8 cellular contexts compared by ENCODE assay signal in genomic region chr14:35046048-35046750, GRCh38. TPM values are rescaled to one million over a fixed set of nuclear protein-coding genes. Genes with fewer than 3 reads are reported as not detected.
DNase-seq lines count a peak whose midpoint lies in the region; ATAC-seq and TF ChIP-seq lines count a peak whose summit lies in the region.

TSS of gene FAM177A1 (plus strand) at chr14:35046272. CDS start at chr14:35046464, 192 bp downstream.

- 0% methylated on average over 15 of the region's 77 CpGs for WGBS in suprapubic skin

- H3K9me3 Mint-ChIP-seq in activated naive CD4-positive, alpha-beta T cell treated with anti-CD3 and anti-CD28 coated beads, Interleukin-2, amount 50 U/mL, for 72 hours = no peaks in the 10 kb centered on the region

- H3K36me3 Mint-ChIP-seq in activated naive CD4-positive, alpha-beta T cell treated with anti-CD3 and anti-CD28 coated beads, Interleukin-2, amount 50 U/mL, for 72 hours = peaks cover 0 to 7% of the 10 kb centered on the region in 2 donors

- no peak for TF ChIP-seq EP300 in suprapubic skin (IDR thresholded peaks at IDR 0.05)

- H3K4me1 ChIP-seq in suprapubic skin = peaks cover 27% of the 10 kb centered on the region

- DNase-seq in NCI-H1105 (lab: John Stamatoyannopoulos, UW) (peak; percentile 97), SKM-1 (lab: John Stamatoyannopoulos, UW; ENCODE audit: unreplicated experiment) (peak; percentile 73), glomerular endothelial cell (ENCODE audit: extremely low read depth, low read depth, low spot score) (peak; percentile 70), occipital lobe (lab: John Stamatoyannopoulos, UW) (peak; percentile 97), suprapubic skin (ENCODE audit: low spot score in 2 of 2) (peak; percentile 99)
- DNase-seq in activated naive CD4-positive, alpha-beta T cell treated with anti-CD3 and anti-CD28 coated beads, Interleukin-2, amount 50 U/mL, for 72 hours (ENCODE audit: low spot score in 2 of 2) = peak; percentile 96 to 98

- no peak for TF ChIP-seq CTCF in suprapubic skin (IDR thresholded peaks at IDR 0.05)

- H3K4me3 ChIP-seq in suprapubic skin = peak within 1 kb of the TSS; percentile 81

- no peaks in the 10 kb centered on the region for H3K9me3 ChIP-seq in suprapubic skin

- H3K27ac Mint-ChIP-seq in activated naive CD4-positive, alpha-beta T cell treated with anti-CD3 and anti-CD28 coated beads, Interleukin-2, amount 50 U/mL, for 72 hours = peak within 1 kb of the TSS; percentile 95 to 99

- no peaks in the 10 kb centered on the region for H3K36me3 ChIP-seq in suprapubic skin

- peak within 1 kb of the TSS; percentile 97 for H3K27ac ChIP-seq in suprapubic skin

- H3K27me3 ChIP-seq in suprapubic skin = no peaks in the 10 kb centered on the region

- TF ChIP-seq POLR2A in GM10847 (IDR thresholded peaks at IDR 0.05; ENCODE audit: extremely low read depth, insufficient read length) (peak; percentile 81), suprapubic skin (IDR thresholded peaks at IDR 0.05) (peak; percentile 41 to 78)

- peak; percentile 96 for ATAC-seq in HG02642 (IDR thresholded peaks at IDR 0.05; ENCODE audit: poor library complexity, unreplicated experiment)
- ATAC-seq in activated naive CD4-positive, alpha-beta T cell treated with anti-CD3 and anti-CD28 coated beads, Interleukin-2, amount 50 U/mL, for 72 hours = peak; percentile 92 to 95

RNA-seq across cellular contexts. Expression of gene FAM177A1, which starts in this region (rescaled TPM):
- 10 to 100 TPM; 44.3 to 64.5 TPM for total RNA-seq in activated naive CD4-positive, alpha-beta T cell treated with anti-CD3 and anti-CD28 coated beads, Interleukin-2, amount 50 U/mL, for 72 hours
- total RNA-seq in glomerular endothelial cell (30.7 and 42.9 TPM in 2 replicates), occipital lobe (54.0 TPM), suprapubic skin (10 to 100 TPM; 31.3 to 46.2 (median 44.2) TPM)

Comparison
In these comparisons a context has a peak if more than half of its experiments do, and no peak if none do; other contexts are left out.
1. Peak in every context shown above with its lines: DNase-seq, ATAC-seq, H3K4me3 ChIP-seq and H3K27ac ChIP-seq.